ENCODE assay signal across 25 cellular contexts in the genomic region with DNA sequence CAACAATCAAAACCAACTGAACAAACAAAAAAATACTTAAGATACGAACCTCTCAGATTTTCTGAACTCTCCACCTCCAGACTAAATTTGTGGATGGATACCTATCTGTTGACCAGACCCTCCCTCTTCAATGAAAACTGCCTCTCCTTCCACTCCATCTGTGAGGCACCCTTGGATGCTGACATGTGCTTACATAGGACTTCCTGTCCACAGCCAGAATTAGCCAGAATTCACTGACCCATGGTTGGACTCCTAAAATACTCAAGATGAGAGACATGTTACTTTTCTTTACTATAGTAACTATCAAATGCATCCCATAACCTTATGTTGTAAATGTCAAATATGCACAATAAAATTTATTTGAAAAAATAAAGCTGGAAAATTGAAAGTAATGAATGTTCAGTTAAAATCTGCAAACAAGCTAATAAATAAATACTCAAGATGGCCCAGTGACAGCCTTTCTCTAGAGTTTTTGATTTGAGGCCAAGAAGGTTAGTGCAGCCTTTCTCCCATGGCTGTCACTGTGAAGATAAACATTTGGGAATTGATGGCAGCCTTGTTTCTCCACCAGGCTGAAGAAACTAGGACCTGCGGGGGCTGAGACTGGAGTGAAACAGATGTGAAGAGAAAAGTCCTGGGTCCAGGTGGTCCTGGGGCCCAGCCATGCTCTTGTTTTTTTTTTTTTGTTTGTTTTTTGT.
DNase-seq lines count a peak whose midpoint lies in the region; ATAC-seq and TF ChIP-seq lines count a peak whose summit lies in the region.
"Had no signal": no experiment of that assay in that cellular context is flagged by ENCODE, and none has a peak within 500 bp of the region (broad histone marks: within the 10 kb centered on the region; RNA-seq: fewer than 3 reads in every experiment).

No MANE protein-coding gene starts in this region.

- H3K27me3 ChIP-seq in upper lobe of left lung (no peaks in the 10 kb centered on the region), prostate gland (replicated peaks; ENCODE audit: insufficient read depth) (no peaks in the 10 kb centered on the region)
- H3K27me3 ChIP-seq: BLaER1 treated with 17β-estradiol and CSF1 and Interleukin-3, amounts not matched to agents 10 nM and 100 nM; SJSA1 had no signal

- DNase-seq in DMS 273 (lab: John Stamatoyannopoulos, UW; ENCODE audit: unreplicated experiment) = peak; percentile 22
- no peak for DNase-seq in DMS 273 treated with DMSO at 0.1 percent for 48 hours (lab: John Stamatoyannopoulos, UW)
- peak; percentile 16 to 69 for DNase-seq in NCI-H446 (lab: John Stamatoyannopoulos, UW)
- peak; percentile 65 for DNase-seq in left kidney (ENCODE audit: low read depth, low spot score)
- no peak for DNase-seq in upper lobe of left lung
- no peak for DNase-seq in prostate gland (ENCODE audit: low spot score)
- DNase-seq in cerebellar nuclear complex (lab: John Stamatoyannopoulos, UW) = no peak
- DNase-seq: Caco-2; CD4-positive, alpha-beta memory T cell; DMS153; GDM1; H7; Kasumi-1; MM.1S; NCI-H1048; NCI-H1417 treated with DMSO at 0.1 percent for 48 hours; NCI-H187; NCI-H2227 treated with DMSO at 0.1 percent for 48 hours; NCI-H524; NCI-H82 had no signal

- H3K9me3 ChIP-seq in upper lobe of left lung (no peaks in the 10 kb centered on the region), prostate gland (no peaks in the 10 kb centered on the region)
- H3K9me3 ChIP-seq: BLaER1 treated with 17β-estradiol and CSF1 and Interleukin-3, amounts not matched to agents 10 nM and 100 nM; Caco-2; SJSA1 had no signal

- WGBS in upper lobe of left lung, 2 donors = 53 to 73% methylated on average over 2 of the region's 2 CpGs
- 38% methylated on average over 2 of the region's 2 CpGs for WGBS in prostate gland

- H3K27ac ChIP-seq in upper lobe of left lung (peak overlapping the region in 3 of 4 donors; percentile 1 to 89 (median 8)), prostate gland (no peak overlapping the region)
- H3K27ac ChIP-seq: 22Rv1; BLaER1 treated with 17β-estradiol and CSF1 and Interleukin-3, amounts not matched to agents 10 nM and 100 nM; SJSA1 had no signal

- H3K4me1 ChIP-seq in upper lobe of left lung (peaks cover 3 to 25% (median 6%) of the 10 kb centered on the region in 4 donors), prostate gland (replicated peaks) (no peaks in the 10 kb centered on the region)
- H3K4me1 ChIP-seq: Caco-2 had no signal

- H3K4me3 ChIP-seq in upper lobe of left lung (no peak overlapping the region), prostate gland (no peak overlapping the region)
- H3K4me3 ChIP-seq: BLaER1 treated with 17β-estradiol and CSF1 and Interleukin-3, amounts not matched to agents 10 nM and 100 nM; SJSA1 had no signal

- intact Hi-C loops in prostate gland (cut with DNase I) = loop anchor here (10.0 kb wide), 1 partner anchor 821 kb away; no protein-coding TSS in a partner anchor

- no peaks in the 10 kb centered on the region for H3K36me3 ChIP-seq in upper lobe of left lung
- no peaks in the 10 kb centered on the region for H3K36me3 ChIP-seq in prostate gland
- H3K36me3 ChIP-seq: BLaER1 treated with 17β-estradiol and CSF1 and Interleukin-3, amounts not matched to agents 10 nM and 100 nM; SJSA1 had no signal

- ATAC-seq in upper lobe of left lung (ENCODE audit: low FRiP score in 2 of 2) (no peak), HG03442 (IDR thresholded peaks at IDR 0.05; ENCODE audit: unreplicated experiment) (no peak)
- ATAC-seq: Right ventricle myocardium inferior had no signal

- no peak for TF ChIP-seq CTCF in upper lobe of left lung (IDR thresholded peaks at IDR 0.05)
- TF ChIP-seq CTCF in prostate gland (IDR thresholded peaks at IDR 0.05) = no peak

- TF ChIP-seq EP300 in upper lobe of left lung (IDR thresholded peaks at IDR 0.05) = no peak

- no peak for TF ChIP-seq POLR2A in upper lobe of left lung (IDR thresholded peaks at IDR 0.05)
- no peak for TF ChIP-seq POLR2A in prostate gland (IDR thresholded peaks at IDR 0.05)

Comparison
In these comparisons a context has a peak if more than half of its experiments do, and no peak if none do; other contexts are left out.
1. DNase-seq: peak in DMS 273 (single experiment), NCI-H446 (2 of 2) and left kidney (single experiment); none in DMS 273 treated with DMSO at 0.1 percent for 48 hours (single experiment), upper lobe of left lung (0 of 2), prostate gland (single experiment) and cerebellar nuclear complex (0 of 2).
2. H3K27ac ChIP-seq: peak in upper lobe of left lung (3 of 4); none in prostate gland (0 of 2).